In the genomic region with DNA sequence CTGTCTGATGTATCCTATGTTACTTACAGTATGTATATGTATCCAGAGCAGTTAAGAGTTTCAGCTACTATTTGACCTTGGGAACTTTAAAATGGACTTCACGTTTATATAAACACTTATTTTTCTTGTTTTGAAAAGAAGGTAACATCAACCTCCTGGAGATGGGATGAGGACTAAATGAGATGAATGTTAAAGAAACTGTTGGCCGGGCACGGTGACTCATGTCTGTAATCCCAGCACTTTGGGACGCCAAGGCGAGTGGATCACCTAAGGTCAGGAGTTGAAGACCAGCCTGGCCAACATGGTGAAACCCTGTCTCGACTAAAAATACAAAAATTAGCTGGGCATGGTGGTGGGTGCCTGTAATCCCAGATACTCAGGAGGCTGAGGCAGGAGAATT, we compare ENCODE assay signal across 8 cellular contexts. TPM values are rescaled to one million over a fixed set of nuclear protein-coding genes. Genes with fewer than 3 reads are reported as not detected.
DNase-seq lines count a peak whose midpoint lies in the region; ATAC-seq and TF ChIP-seq lines count a peak whose summit lies in the region.
"Not testable (repeated sequence)": the region's sequence is repeated elsewhere in the genome, so short reads cannot be mapped to it uniquely, and the experiment has no call there.

No MANE protein-coding gene starts in this region.

- H4K5ac ChIP-seq in H9 (ENCODE audit: insufficient read length, low read depth, low read length) = not testable (repeated sequence)

- H2BK12ac ChIP-seq in H9 (ENCODE audit: insufficient read length, low read depth, low read length) = not testable (repeated sequence)

- H2BK120ac ChIP-seq in H9 (ENCODE audit: low read depth, low read length, poor library complexity, severe bottlenecking) = not testable (repeated sequence)

- not testable (repeated sequence) for H4K91ac ChIP-seq in H9 (ENCODE audit: insufficient read length, low read depth, low read length)

- H3K79me1 ChIP-seq in H9 (ENCODE audit: insufficient read depth, low read depth, low read length, poor library complexity, severe bottlenecking) = not testable (repeated sequence)

- not testable (repeated sequence) for H2AK5ac ChIP-seq in H9 (ENCODE audit: insufficient read length, low read length)

- not testable (repeated sequence) for TF ChIP-seq CTCF in H9 (conservative IDR thresholded peaks at IDR 0.05); type B pancreatic cell (conservative IDR thresholded peaks at IDR 0.05)

- H3K23me2 ChIP-seq in H9 (ENCODE audit: insufficient read length, low read depth, low read length, poor library complexity, severe bottlenecking) = not testable (repeated sequence)

- H3K9me3 Mint-ChIP-seq in H9; T-cell; activated CD4-positive, alpha-beta T cell treated with anti-CD3 and anti-CD28 coated beads, Interleukin-2, amount 10 ng/mL, durations not matched to agents 7 days and 5 days; activated T-cell treated with anti-CD3 and anti-CD28 coated beads, Interleukin-2, amount 50 U/mL, for 4 hours; activated naive CD8-positive, alpha-beta T cell (ENCODE audit: low read depth); immature natural killer cell; natural killer cell treated with Interleukin-12 subunit alpha and Interleukin-12 subunit beta and Interleukin-15 and Interleukin-18, amount 100 ng/mL, for 72 hours; type B pancreatic cell: not testable (repeated sequence)

- H3K4me1 Mint-ChIP-seq in H9 (peaks cover 16 to 29% of the 10 kb centered on the region in 2 experiments), T-cell (peaks cover 79 to 84% (median 81%) of the 10 kb centered on the region in 3 donors), immature natural killer cell (peaks cover 70 to 90% of the 10 kb centered on the region in 2 donors), type B pancreatic cell (ENCODE audit: unreplicated experiment) (peaks cover 22% of the 10 kb centered on the region)
- peaks cover 76% of the 10 kb centered on the region for H3K4me1 Mint-ChIP-seq in activated CD4-positive, alpha-beta T cell treated with anti-CD3 and anti-CD28 coated beads, Interleukin-2, amount 10 ng/mL, durations not matched to agents 7 days and 5 days
- peaks cover 81% of the 10 kb centered on the region for H3K4me1 Mint-ChIP-seq in activated T-cell treated with anti-CD3 and anti-CD28 coated beads, Interleukin-2, amount 50 U/mL, for 4 hours (ENCODE audit: low read depth)
- peaks cover 81% of the 10 kb centered on the region for H3K4me1 Mint-ChIP-seq in activated naive CD8-positive, alpha-beta T cell (ENCODE audit: low read depth)
- H3K4me1 Mint-ChIP-seq in natural killer cell treated with Interleukin-12 subunit alpha and Interleukin-12 subunit beta and Interleukin-15 and Interleukin-18, amount 100 ng/mL, for 72 hours (ENCODE audit: low read depth in 2 of 2) = peaks cover 48 to 60% of the 10 kb centered on the region in 2 donors

- H3K4ac ChIP-seq in H9 (ENCODE audit: low read depth, low read length) = not testable (repeated sequence)

- H2BK20ac ChIP-seq in H9 (ENCODE audit: low read depth, low read length, poor library complexity, severe bottlenecking) = not testable (repeated sequence)

- H2AFZ ChIP-seq in H9 (ENCODE audit: low read length) = not testable (repeated sequence)

- not testable (repeated sequence) for H3T11ph ChIP-seq in H9 (ENCODE audit: low read length)

- not testable (repeated sequence) for H3K14ac ChIP-seq in H9 (ENCODE audit: insufficient read depth, low read length)

- CTCF ChIA-PET in T-cell (lab: Charles Lee) = interaction anchor here in 1 of 2 donors (2.1 kb wide), 1 partner anchor 16 kb away, joined by 5 read pairs; no protein-coding TSS in a partner anchor
- CTCF ChIA-PET in activated CD4-positive, alpha-beta T cell treated with anti-CD3 and anti-CD28 coated beads, Interleukin-2, amount 10 ng/mL, durations not matched to agents 7 days and 5 days (lab: Charles Lee) = interaction anchor here (0.6 to 2.2 kb wide), 3 partner anchors 10 to 295 kb away, joined by 3 to 5 read pairs (median 3); no protein-coding TSS in a partner anchor

- H3K27ac ChIP-seq in H9 (ENCODE audit: insufficient read length, low read depth, low read length) = not testable (repeated sequence)

- H3K9ac ChIP-seq in H9 (ENCODE audit: extremely low read depth, insufficient read length, low read length) = not testable (repeated sequence)

- not testable (repeated sequence) for H4K8ac ChIP-seq in H9 (replicated peaks; ENCODE audit: insufficient read length, low read depth, low read length)

- H3K4me2 ChIP-seq in H9 (ENCODE audit: insufficient read depth, insufficient read length, low read length) = not testable (repeated sequence)

- H3K27me3 ChIP-seq in H9 (ENCODE audit: insufficient read depth, low read length) = not testable (repeated sequence)

- DNase-seq in H9; T-cell; activated CD4-positive, alpha-beta T cell treated with anti-CD3 and anti-CD28 coated beads, Interleukin-2, amount 10 ng/mL, durations not matched to agents 7 days and 5 days; activated T-cell treated with anti-CD3 and anti-CD28 coated beads, Interleukin-2, amount 50 U/mL, for 4 hours; immature natural killer cell; natural killer cell treated with Interleukin-12 subunit alpha and Interleukin-12 subunit beta and Interleukin-15 and Interleukin-18, amount 100 ng/mL, for 72 hours (ENCODE audit: low spot score): not testable (repeated sequence)
- peak; percentile 20 for DNase-seq in type B pancreatic cell (ENCODE audit: extremely low spot score, unreplicated experiment)

- WGBS in H9 (ENCODE audit: extremely low coverage, insufficient read length, low lambda C conversion rate) = no CpG with 5 or more reads among the region's 6 CpGs

- not testable (repeated sequence) for H3K9me3 ChIP-seq in H9 (ENCODE audit: control insufficient read depth, low read depth, low read length)

- peaks cover 72% of the 10 kb centered on the region for H3K79me2 ChIP-seq in H9 (ENCODE audit: insufficient read depth, low read length)

- H3K4me3 Mint-ChIP-seq in H9, type B pancreatic cell: not testable (repeated sequence)
- H3K4me3 Mint-ChIP-seq in T-cell = peak overlapping the region in 2 of 3 donors; percentile 21 to 68
- peak overlapping the region; percentile 13 for H3K4me3 Mint-ChIP-seq in activated CD4-positive, alpha-beta T cell treated with anti-CD3 and anti-CD28 coated beads, Interleukin-2, amount 10 ng/mL, durations not matched to agents 7 days and 5 days
- peak overlapping the region; percentile 33 for H3K4me3 Mint-ChIP-seq in activated T-cell treated with anti-CD3 and anti-CD28 coated beads, Interleukin-2, amount 50 U/mL, for 4 hours
- peak overlapping the region; percentile 64 for H3K4me3 Mint-ChIP-seq in activated naive CD8-positive, alpha-beta T cell
- H3K4me3 Mint-ChIP-seq in immature natural killer cell = peak overlapping the region in 2 of 5 donors; percentile 11 to 82
- H3K4me3 Mint-ChIP-seq in natural killer cell treated with Interleukin-12 subunit alpha and Interleukin-12 subunit beta and Interleukin-15 and Interleukin-18, amount 100 ng/mL, for 72 hours = peak overlapping the region; percentile 56

- H3K23ac ChIP-seq in H9 (ENCODE audit: insufficient read length, low read depth, low read length) = not testable (repeated sequence)

- not testable (repeated sequence) for H4K20me1 ChIP-seq in H9 (ENCODE audit: control insufficient read depth, insufficient read depth, insufficient read length)

- ATAC-seq in T-cell (replicated peaks in 1 of 4); activated T-cell treated with anti-CD3 and anti-CD28 coated beads, Interleukin-2, amount 50 U/mL, for 4 hours; natural killer cell treated with Interleukin-12 subunit alpha and Interleukin-12 subunit beta and Interleukin-15 and Interleukin-18, amount 100 ng/mL, for 72 hours: not testable (repeated sequence)

- not testable (repeated sequence) for H2BK15ac ChIP-seq in H9 (ENCODE audit: low read depth, low read length)

- not testable (repeated sequence) for H3K18ac ChIP-seq in H9 (ENCODE audit: insufficient read length, low read depth, low read length)

- H3K4me1 ChIP-seq in H9 (ENCODE audit: insufficient read depth, low read length) = not testable (repeated sequence)

- POLR2A ChIA-PET in T-cell (lab: Charles Lee) = interaction anchor here in 1 of 2 donors (0.7 kb wide), 1 partner anchor 17 kb away, joined by 5 read pairs; no protein-coding TSS in a partner anchor
- POLR2A ChIA-PET in activated CD4-positive, alpha-beta T cell treated with anti-CD3 and anti-CD28 coated beads, Interleukin-2, amount 10 ng/mL, durations not matched to agents 7 days and 5 days (lab: Charles Lee) = not testable (repeated sequence)

- H3K27ac Mint-ChIP-seq in H9 = peak overlapping the region; percentile 30 to 74 (median 37); a peak in 1 of 7 replicates
- H3K27ac Mint-ChIP-seq in T-cell = peak overlapping the region in 1 of 2 donors; percentile 53
- H3K27ac Mint-ChIP-seq in activated CD4-positive, alpha-beta T cell treated with anti-CD3 and anti-CD28 coated beads, Interleukin-2, amount 10 ng/mL, durations not matched to agents 7 days and 5 days; type B pancreatic cell: not testable (repeated sequence)
- peak overlapping the region; percentile 68 for H3K27ac Mint-ChIP-seq in activated naive CD8-positive, alpha-beta T cell
- H3K27ac Mint-ChIP-seq in immature natural killer cell = peak overlapping the region in 5 of 6 donors; percentile 7 to 84 (median 60)
- H3K27ac Mint-ChIP-seq in natural killer cell treated with Interleukin-12 subunit alpha and Interleukin-12 subunit beta and Interleukin-15 and Interleukin-18, amount 100 ng/mL, for 72 hours = peak overlapping the region; percentile 58 to 69

- H3K56ac ChIP-seq in H9 (ENCODE audit: insufficient read length, low read depth, low read length) = not testable (repeated sequence)

- H3K36me3 Mint-ChIP-seq in H9 (ENCODE audit: insufficient read depth in 1 of 3, low read depth in 3 of 3) (peaks cover 17 to 36% (median 20%) of the 10 kb centered on the region in 3 experiments; a peak in 6 of 7 replicates), T-cell (peaks cover 43% of the 10 kb centered on the region), type B pancreatic cell (peaks cover 30% of the 10 kb centered on the region)
- peaks cover 37% of the 10 kb centered on the region for H3K36me3 Mint-ChIP-seq in activated CD4-positive, alpha-beta T cell treated with anti-CD3 and anti-CD28 coated beads, Interleukin-2, amount 10 ng/mL, durations not matched to agents 7 days and 5 days (ENCODE audit: low read depth)
- peaks cover 21% of the 10 kb centered on the region for H3K36me3 Mint-ChIP-seq in activated T-cell treated with anti-CD3 and anti-CD28 coated beads, Interleukin-2, amount 50 U/mL, for 4 hours (ENCODE audit: insufficient read depth)
- peaks cover 17% of the 10 kb centered on the region for H3K36me3 Mint-ChIP-seq in activated naive CD8-positive, alpha-beta T cell
- H3K36me3 Mint-ChIP-seq in immature natural killer cell = not testable (repeated sequence)
- peaks cover 10% of the 10 kb centered on the region for H3K36me3 Mint-ChIP-seq in natural killer cell treated with Interleukin-12 subunit alpha and Interleukin-12 subunit beta and Interleukin-15 and Interleukin-18, amount 100 ng/mL, for 72 hours

- not testable (repeated sequence) for H2BK5ac ChIP-seq in H9 (ENCODE audit: insufficient read length, low read length)

- not testable (repeated sequence) for H3K27me3 Mint-ChIP-seq in H9 (ENCODE audit: low read depth); T-cell; activated CD4-positive, alpha-beta T cell treated with anti-CD3 and anti-CD28 coated beads, Interleukin-2, amount 10 ng/mL, durations not matched to agents 7 days and 5 days; activated T-cell treated with anti-CD3 and anti-CD28 coated beads, Interleukin-2, amount 50 U/mL, for 4 hours (ENCODE audit: low read depth); activated naive CD8-positive, alpha-beta T cell; immature natural killer cell (ENCODE audit: low read depth in 3 of 3); natural killer cell treated with Interleukin-12 subunit alpha and Interleukin-12 subunit beta and Interleukin-15 and Interleukin-18, amount 100 ng/mL, for 72 hours; type B pancreatic cell

RNA-seq across cellular contexts. Expression of gene GPBP1, which starts 19.0 kb away (rescaled TPM):
- 108 and 112 TPM in 2 replicates for total RNA-seq in H9 (2021)
- 100 to 1,000 TPM in 4 of 5 donors, 10 to 100 TPM in 1; 97.1 to 125 (median 101) TPM for total RNA-seq in T-cell
- 100 to 1,000 TPM in 1 of 2 experiments, 10 to 100 TPM in 1; 86.4 to 104 TPM for total RNA-seq in activated CD4-positive, alpha-beta T cell treated with anti-CD3 and anti-CD28 coated beads, Interleukin-2, amount 10 ng/mL, durations not matched to agents 7 days and 5 days
- total RNA-seq in activated T-cell treated with anti-CD3 and anti-CD28 coated beads, Interleukin-2, amount 50 U/mL, for 4 hours = 10 to 100 TPM; 51.4 to 62.0 (median 58.7) TPM
- 10 to 100 TPM; 60.7 to 95.6 (median 80.4) TPM for polyA plus RNA-seq in immature natural killer cell
- 10 to 100 TPM; 88.3 to 91.1 TPM for total RNA-seq in natural killer cell treated with Interleukin-12 subunit alpha and Interleukin-12 subunit beta and Interleukin-15 and Interleukin-18, amount 100 ng/mL, for 72 hours
- 82.4 and 102 TPM in 2 replicates for total RNA-seq in type B pancreatic cell (ENCODE audit: low replicate concordance)
